In the genomic region with DNA sequence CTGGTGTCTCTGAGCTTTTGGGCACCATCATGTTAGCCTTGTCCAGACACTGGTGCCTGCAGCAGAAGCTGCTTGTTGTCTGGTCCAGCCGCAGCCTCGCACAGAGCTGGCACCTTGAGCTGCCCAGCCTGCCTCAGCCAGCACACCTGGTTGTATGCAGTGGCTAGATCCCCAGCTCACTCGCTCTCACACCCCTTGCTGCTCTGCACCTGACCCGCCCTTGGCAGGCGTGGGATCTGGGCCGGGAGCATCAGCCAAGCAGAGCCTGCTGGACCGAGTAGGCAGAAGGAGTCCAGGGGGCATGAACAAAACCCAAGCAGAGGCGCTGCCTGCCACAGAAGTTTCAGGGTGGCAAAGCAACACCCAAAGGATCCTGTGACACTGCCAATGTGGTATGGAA, we compare ENCODE assay signal across 8 cellular contexts.
"Had no signal": no experiment of that assay in that cellular context is flagged by ENCODE, and none has a peak within 500 bp of the region (broad histone marks: within the 10 kb centered on the region; RNA-seq: fewer than 3 reads in every experiment).

No MANE protein-coding gene starts in this region.

- H3K9me3 Mint-ChIP-seq: HFFc6 had no signal

- H3K36me3 ChIP-seq: HAP-1 had no signal

- H3K4me3 ChIP-seq: GM23338, HAP-1, K562 had no signal

- ATAC-seq: GM23338, HCT116, K562 had no signal

- DNase-seq: H7, HFFc6, IMR-90, KG1 had no signal

- H3K4me3 Mint-ChIP-seq: GM23338, HFFc6 had no signal

- H3K9me3 ChIP-seq: HAP-1 had no signal

- H3K27ac Mint-ChIP-seq: GM23338, HFFc6 had no signal
